ENCODE assay signal across 1 cellular context in genomic region chr11:76771446-76772099, GRCh38.
TF ChIP-seq lines count a peak whose summit lies in the region.

No MANE protein-coding gene starts in this region.

TF ChIP-seq in H1, 55 proteins besides CTCF, POLR2A, EP300 and RAD21 (continued from another document):
- no peak for TF ChIP-seq TCF12 (IDR thresholded peaks at IDR 0.05; ENCODE audit: low read depth, low read length)
- TF ChIP-seq, protein P1, sequence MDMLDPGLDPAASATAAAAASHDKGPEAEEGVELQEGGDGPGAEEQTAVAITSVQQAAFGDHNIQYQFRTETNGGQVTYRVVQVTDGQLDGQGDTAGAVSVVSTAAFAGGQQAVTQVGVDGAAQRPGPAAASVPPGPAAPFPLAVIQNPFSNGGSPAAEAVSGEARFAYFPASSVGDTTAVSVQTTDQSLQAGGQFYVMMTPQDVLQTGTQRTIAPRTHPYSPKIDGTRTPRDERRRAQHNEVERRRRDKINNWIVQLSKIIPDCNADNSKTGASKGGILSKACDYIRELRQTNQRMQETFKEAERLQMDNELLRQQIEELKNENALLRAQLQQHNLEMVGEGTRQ (IDR thresholded peaks at IDR 0.05; ENCODE audit: low read length), result no peak
- no peak for TF ChIP-seq GTF2F1 (IDR thresholded peaks at IDR 0.05; ENCODE audit: borderline replicate concordance, low read depth, low read length)
- TF ChIP-seq BACH1 (IDR thresholded peaks at IDR 0.05; ENCODE audit: low read length), result no peak
- no peak for TF ChIP-seq TAF7 (optimal IDR thresholded peaks at IDR 0.05; ENCODE audit: borderline replicate concordance, low read depth, low read length)
- no peak for TF ChIP-seq HDAC6 (IDR thresholded peaks at IDR 0.05; ENCODE audit: low read depth, low read length)
- TF ChIP-seq EGR1 (IDR thresholded peaks at IDR 0.05; ENCODE audit: borderline replicate concordance, low read depth, low read length), result no peak
- no peak for TF ChIP-seq RNF2 (IDR thresholded peaks at IDR 0.05; ENCODE audit: borderline replicate concordance, low read depth, low read length, missing control alignments, poor library complexity, severe bottlenecking)
TF ChIP-seq in H1: peak in this region for 0.
